ENCODE assay signal across 1 cellular context in the genomic region with DNA sequence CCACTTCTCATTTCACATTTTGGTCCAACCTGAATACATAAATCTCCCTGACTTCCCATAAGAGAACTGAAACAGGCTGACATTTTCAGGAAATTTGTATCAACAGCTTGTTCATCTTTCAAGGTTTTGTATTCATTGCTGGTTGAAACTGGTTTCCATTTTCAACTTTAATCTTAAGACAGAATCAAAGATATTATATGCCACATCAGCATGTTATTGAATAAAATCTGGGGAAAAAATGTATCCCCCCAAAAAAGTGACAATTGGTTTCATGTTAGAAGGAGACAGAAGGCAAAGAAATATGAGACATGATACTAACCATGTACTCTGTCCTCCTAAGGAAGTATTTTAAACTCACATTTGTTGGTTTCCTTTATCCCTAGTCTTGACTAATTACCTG.
TF ChIP-seq lines count a peak whose summit lies in the region.

No MANE protein-coding gene starts in this region.

TF ChIP-seq in IMR-90, 13 proteins besides CTCF, POLR2A, EP300 and RAD21 (continued from another document):
- no peak for TF ChIP-seq NFE2L2 (IDR thresholded peaks at IDR 0.05; ENCODE audit: low read depth, low read length)
- TF ChIP-seq MXI1 (IDR thresholded peaks at IDR 0.05; ENCODE audit: borderline replicate concordance, low read depth, low read length), result no peak
